In genomic region chr13:80441968-80442367, GRCh38 we compare ENCODE assay signal across 15 cellular contexts.
A peak's percentile ranks its signal among the peaks of the same experiment; 100 is the strongest.
DNase-seq lines count a peak whose midpoint lies in the region; ATAC-seq and TF ChIP-seq lines count a peak whose summit lies in the region.
"Had no signal": no experiment of that assay in that cellular context is flagged by ENCODE, and none has a peak within 500 bp of the region (broad histone marks: within the 10 kb centered on the region; RNA-seq: fewer than 3 reads in every experiment).

No MANE protein-coding gene starts in this region.

- no peaks in the 10 kb centered on the region for H3K36me3 Mint-ChIP-seq in naive B cell

- DNase-seq in NOMO-1 treated with DMSO at 0.1 percent for 48 hours (lab: John Stamatoyannopoulos, UW; ENCODE audit: unreplicated experiment) (peak; percentile 79), naive B cell (peak; percentile 48), DMS 273 treated with DMSO at 0.1 percent for 48 hours (lab: John Stamatoyannopoulos, UW) (no peak), HEK293T (ENCODE audit: extremely low spot score) (no peak)
- no peak for DNase-seq in activated CD8-positive, alpha-beta memory T cell treated with anti-CD3 and anti-CD28 coated beads, Interleukin-2, amount 50 U/mL, for 4 hours
- DNase-seq: activated naive CD4-positive, alpha-beta T cell treated with anti-CD3 and anti-CD28 coated beads for 36 hours; gastrocnemius medialis; MG63; midbrain; NCI-H446 treated with DMSO at 0.1 percent for 48 hours; T1000; thyroid gland had no signal

- POLR2A ChIA-PET in HEK293T (lab: Yijun Ruan, JAX), result no interaction called here

- H3K4me1 Mint-ChIP-seq in naive B cell, result peaks cover 31 to 46% (median 41%) of the 10 kb centered on the region in 3 donors

- H3K4me3 Mint-ChIP-seq in naive B cell, result peak overlapping the region in 7 of 8 donors; percentile 12 to 72 (median 26)
- H3K4me3 Mint-ChIP-seq: activated naive CD4-positive, alpha-beta T cell treated with anti-CD3 and anti-CD28 coated beads for 36 hours had no signal

- no peaks in the 10 kb centered on the region for H3K27me3 Mint-ChIP-seq in naive B cell

- H3K27ac Mint-ChIP-seq in naive B cell, result peak overlapping the region; percentile 13 to 90 (median 58)
- H3K27ac Mint-ChIP-seq: activated naive CD4-positive, alpha-beta T cell treated with anti-CD3 and anti-CD28 coated beads for 36 hours had no signal

- H3K9me3 Mint-ChIP-seq in naive B cell, result peaks cover 0 to 1% (median 0%) of the 10 kb centered on the region in 7 donors

- CTCF ChIA-PET in HEK293T (lab: Yijun Ruan, JAX), result no interaction called here

- ATAC-seq in GM19043 (IDR thresholded peaks at IDR 0.05; ENCODE audit: low read depth, unreplicated experiment), result peak; percentile 76
- ATAC-seq in HG02973 (IDR thresholded peaks at IDR 0.05; ENCODE audit: unreplicated experiment), result peak; percentile 53
- peak; percentile 83 to 88 for ATAC-seq in naive B cell (ENCODE audit: low read depth in 2 of 2)
- ATAC-seq: gastrocnemius medialis, HCT116 had no signal

TF ChIP-seq in HEK293T, 16 proteins besides CTCF, POLR2A, EP300 and RAD21:
- no peak for TF ChIP-seq ELF4 (IDR thresholded peaks at IDR 0.05)
- no peak for TF ChIP-seq FOXK2 (IDR thresholded peaks at IDR 0.05)
- TF ChIP-seq FOXA1 (IDR thresholded peaks at IDR 0.05), result no peak
- TF ChIP-seq SUZ12 (IDR thresholded peaks at IDR 0.05), result no peak
- TF ChIP-seq CTBP1 (IDR thresholded peaks at IDR 0.05; ENCODE audit: borderline replicate concordance), result no peak
- no peak for TF ChIP-seq ZNF384 (IDR thresholded peaks at IDR 0.05)
- TF ChIP-seq BHLHE40 (IDR thresholded peaks at IDR 0.05; ENCODE audit: borderline replicate concordance), result no peak
- TF ChIP-seq HDGF (IDR thresholded peaks at IDR 0.05; ENCODE audit: borderline replicate concordance), result no peak
- no peak for TF ChIP-seq NFRKB (IDR thresholded peaks at IDR 0.05)
- no peak for TF ChIP-seq PKNOX1 (IDR thresholded peaks at IDR 0.05)

Comparison
In these comparisons a context has a peak if more than half of its experiments do, and no peak if none do; other contexts are left out.
1. DNase-seq: peak in NOMO-1 treated with DMSO at 0.1 percent for 48 hours (single experiment) and naive B cell (single experiment); none in DMS 273 treated with DMSO at 0.1 percent for 48 hours (single experiment), HEK293T (single experiment) and activated CD8-positive, alpha-beta memory T cell treated with anti-CD3 and anti-CD28 coated beads, Interleukin-2, amount 50 U/mL, for 4 hours (single experiment).
2. Peak in every context shown above with its lines, with median percentiles within 50 percentile points of each other: ATAC-seq.